2 cellular contexts compared by ENCODE assay signal in genomic region chr6:31949926-31950548, GRCh38.
A peak's percentile ranks its signal among the peaks of the same experiment; 100 is the strongest.
TF ChIP-seq lines count a peak whose summit lies in the region.

No MANE protein-coding gene starts in this region.

TF ChIP-seq in SK-N-SH, 30 proteins besides CTCF, POLR2A, EP300 and RAD21 (continued from another document):
- TF ChIP-seq POLR2AphosphoS5 (IDR thresholded peaks at IDR 0.05; ENCODE audit: low read depth, low read length) (0 out of 2 replicates have a peak, but pooled peaks have one; percentile 2), FOXJ3 (CRISPR knock-in tag; IDR thresholded peaks at IDR 0.05) (no peak)

TF ChIP-seq in SK-N-SH treated with all-trans-retinoic acid at 6 μM for 48 hours, 23 proteins besides CTCF, POLR2A, EP300 and RAD21 (continued from another document):
- TF ChIP-seq, protein P1, sequence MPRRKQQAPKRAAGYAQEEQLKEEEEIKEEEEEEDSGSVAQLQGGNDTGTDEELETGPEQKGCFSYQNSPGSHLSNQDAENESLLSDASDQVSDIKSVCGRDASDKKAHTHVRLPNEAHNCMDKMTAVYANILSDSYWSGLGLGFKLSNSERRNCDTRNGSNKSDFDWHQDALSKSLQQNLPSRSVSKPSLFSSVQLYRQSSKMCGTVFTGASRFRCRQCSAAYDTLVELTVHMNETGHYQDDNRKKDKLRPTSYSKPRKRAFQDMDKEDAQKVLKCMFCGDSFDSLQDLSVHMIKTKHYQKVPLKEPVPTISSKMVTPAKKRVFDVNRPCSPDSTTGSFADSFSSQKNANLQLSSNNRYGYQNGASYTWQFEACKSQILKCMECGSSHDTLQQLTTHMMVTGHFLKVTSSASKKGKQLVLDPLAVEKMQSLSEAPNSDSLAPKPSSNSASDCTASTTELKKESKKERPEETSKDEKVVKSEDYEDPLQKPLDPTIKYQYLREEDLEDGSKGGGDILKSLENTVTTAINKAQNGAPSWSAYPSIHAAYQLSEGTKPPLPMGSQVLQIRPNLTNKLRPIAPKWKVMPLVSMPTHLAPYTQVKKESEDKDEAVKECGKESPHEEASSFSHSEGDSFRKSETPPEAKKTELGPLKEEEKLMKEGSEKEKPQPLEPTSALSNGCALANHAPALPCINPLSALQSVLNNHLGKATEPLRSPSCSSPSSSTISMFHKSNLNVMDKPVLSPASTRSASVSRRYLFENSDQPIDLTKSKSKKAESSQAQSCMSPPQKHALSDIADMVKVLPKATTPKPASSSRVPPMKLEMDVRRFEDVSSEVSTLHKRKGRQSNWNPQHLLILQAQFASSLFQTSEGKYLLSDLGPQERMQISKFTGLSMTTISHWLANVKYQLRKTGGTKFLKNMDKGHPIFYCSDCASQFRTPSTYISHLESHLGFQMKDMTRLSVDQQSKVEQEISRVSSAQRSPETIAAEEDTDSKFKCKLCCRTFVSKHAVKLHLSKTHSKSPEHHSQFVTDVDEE (CRISPR knock-in tag; IDR thresholded peaks at IDR 0.05), result no peak
- TF ChIP-seq ISL1 (CRISPR knock-in tag; IDR thresholded peaks at IDR 0.05), result no peak
- TF ChIP-seq BACH2 (CRISPR knock-in tag; IDR thresholded peaks at IDR 0.05; ENCODE audit: borderline replicate concordance), result no peak
- no peak for TF ChIP-seq OSR1 (CRISPR knock-in tag; IDR thresholded peaks at IDR 0.05)
- TF ChIP-seq RARB (CRISPR knock-in tag; IDR thresholded peaks at IDR 0.05), result no peak
- TF ChIP-seq ESRRG (CRISPR knock-in tag; IDR thresholded peaks at IDR 0.05), result no peak
- TF ChIP-seq POU6F1 (CRISPR knock-in tag; IDR thresholded peaks at IDR 0.05; ENCODE audit: borderline replicate concordance, low read depth), result no peak
- no peak for TF ChIP-seq ZNF565 (CRISPR knock-in tag; conservative IDR thresholded peaks at IDR 0.05; ENCODE audit: low read depth)
